In the genomic region with DNA sequence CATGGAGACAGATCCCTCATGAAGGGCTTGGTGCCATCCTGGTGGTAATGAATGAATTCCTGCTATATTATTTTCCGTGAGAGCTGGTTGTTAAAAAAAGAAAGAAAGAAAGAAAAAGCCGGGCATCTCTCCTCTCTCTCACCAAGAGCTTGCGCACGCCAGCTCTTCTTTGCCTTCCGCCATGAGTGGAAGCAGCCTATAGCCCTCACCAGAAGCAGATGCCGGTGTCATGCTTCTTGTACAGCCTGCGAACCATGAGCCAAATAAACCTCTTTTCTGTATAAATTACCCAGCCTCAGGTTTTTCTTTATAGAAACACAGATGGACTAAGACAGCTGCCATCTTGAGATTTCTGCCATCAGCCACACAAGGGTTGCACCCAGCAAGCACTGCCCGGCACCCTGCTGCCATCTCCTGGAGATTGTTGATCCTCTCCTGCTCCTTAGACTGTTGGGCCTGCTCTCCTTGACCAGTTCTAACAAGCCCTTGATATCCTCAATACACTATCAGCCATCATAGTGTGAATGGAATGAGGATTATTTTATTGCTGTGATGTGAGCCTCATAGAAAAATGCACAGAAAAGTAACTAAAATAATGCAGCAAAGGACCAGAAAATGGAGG, we compare ENCODE assay signal across 11 cellular contexts. TPM values are rescaled to one million over a fixed set of nuclear protein-coding genes. Genes with fewer than 3 reads are reported as not detected.
DNase-seq lines count a peak whose midpoint lies in the region; ATAC-seq and TF ChIP-seq lines count a peak whose summit lies in the region.
"Had no signal": no experiment of that assay in that cellular context is flagged by ENCODE, and none has a peak within 500 bp of the region (broad histone marks: within the 10 kb centered on the region; RNA-seq: fewer than 3 reads in every experiment).

No MANE protein-coding gene starts in this region.

- no peaks in the 10 kb centered on the region for H3K4me1 ChIP-seq in mucosa of descending colon (ENCODE audit: low read depth)

- H3K36me3 ChIP-seq in mucosa of descending colon (ENCODE audit: low read depth): no peaks in the 10 kb centered on the region

- peak; percentile 11 for DNase-seq in NOMO-1 treated with DMSO at 0.1 percent for 48 hours (lab: John Stamatoyannopoulos, UW; ENCODE audit: unreplicated experiment)
- no peak for DNase-seq in NOMO-1 (lab: John Stamatoyannopoulos, UW; ENCODE audit: unreplicated experiment in 2 of 2)
- DNase-seq in HT-29 (ENCODE audit: low spot score): peak; percentile 61
- DNase-seq in UCSD-AML1 (lab: John Stamatoyannopoulos, UW; ENCODE audit: unreplicated experiment): peak; percentile 31
- peak in 1 of 3 donors; percentile 39 for DNase-seq in mucosa of descending colon
- no peak for DNase-seq in NCI-H1105 (lab: John Stamatoyannopoulos, UW)
- DNase-seq in NCI-H146 (lab: John Stamatoyannopoulos, UW): no peak
- DNase-seq: activated T-cell treated with anti-CD3 and anti-CD28 coated beads, Interleukin-2, amount 50 U/mL, for 1 hour; C1 segment of cervical spinal cord; stimulated activated CD4-positive, alpha-beta T cell treated with anti-CD3 and anti-CD28 coated beads, Interleukin-2, amount 100 ng/mL, for 48 hours had no signal

- ATAC-seq in mucosa of descending colon (peak; percentile 80), HG03521 (IDR thresholded peaks at IDR 0.05; ENCODE audit: unreplicated experiment) (no peak)

- no peak for TF ChIP-seq CTCF in mucosa of descending colon (IDR thresholded peaks at IDR 0.05)

- no peak overlapping the region for H3K4me3 ChIP-seq in mucosa of descending colon

- intact Hi-C loops in mucosa of descending colon (cut with DNase I, micrococcal nuclease): no loop called here

- no peaks in the 10 kb centered on the region for H3K9me3 ChIP-seq in mucosa of descending colon

RNA-seq across cellular contexts. Expression of gene AHSG, which starts 3.5 kb away (rescaled TPM):
- total RNA-seq in HT-29 (2014; rRNA removed; shearing (Covaris generic)): not detected in 2 replicates
- not detected for total RNA-seq in mucosa of descending colon

RNA-seq across cellular contexts. Expression of gene FETUB, which starts 30.8 kb away (rescaled TPM):
- not detected in 2 replicates for total RNA-seq in HT-29 (2014; rRNA removed; shearing (Covaris generic))
- not detected for total RNA-seq in mucosa of descending colon

RNA-seq across cellular contexts. Expression of gene DNAJB11, which starts 38.8 kb away (rescaled TPM):
- total RNA-seq in HT-29 (2014; rRNA removed; shearing (Covaris generic)): 63.5 and 71.3 TPM in 2 replicates
- total RNA-seq in mucosa of descending colon: 10 to 100 TPM; 32.2 to 45.7 (median 34.0) TPM

RNA-seq across cellular contexts. Expression of gene TBCCD1, which starts 42.2 kb away (rescaled TPM):
- 7.0 and 8.8 TPM in 2 replicates for total RNA-seq in HT-29 (2014; rRNA removed; shearing (Covaris generic))
- total RNA-seq in mucosa of descending colon: 10 to 100 TPM; 11.0 to 13.4 (median 12.6) TPM

RNA-seq across cellular contexts. Expression of gene HRG, which starts 56.5 kb away (rescaled TPM):
- total RNA-seq in HT-29 (2014; rRNA removed; shearing (Covaris generic)): not detected in 2 replicates
- not detected for total RNA-seq in mucosa of descending colon

Comparison
In these comparisons a context has a peak if more than half of its experiments do, and no peak if none do; other contexts are left out.
1. DNase-seq: peak in NOMO-1 treated with DMSO at 0.1 percent for 48 hours (single experiment), HT-29 (single experiment) and UCSD-AML1 (single experiment); none in NOMO-1 (0 of 2), NCI-H1105 (single experiment) and NCI-H146 (single experiment).